In the genomic region with DNA sequence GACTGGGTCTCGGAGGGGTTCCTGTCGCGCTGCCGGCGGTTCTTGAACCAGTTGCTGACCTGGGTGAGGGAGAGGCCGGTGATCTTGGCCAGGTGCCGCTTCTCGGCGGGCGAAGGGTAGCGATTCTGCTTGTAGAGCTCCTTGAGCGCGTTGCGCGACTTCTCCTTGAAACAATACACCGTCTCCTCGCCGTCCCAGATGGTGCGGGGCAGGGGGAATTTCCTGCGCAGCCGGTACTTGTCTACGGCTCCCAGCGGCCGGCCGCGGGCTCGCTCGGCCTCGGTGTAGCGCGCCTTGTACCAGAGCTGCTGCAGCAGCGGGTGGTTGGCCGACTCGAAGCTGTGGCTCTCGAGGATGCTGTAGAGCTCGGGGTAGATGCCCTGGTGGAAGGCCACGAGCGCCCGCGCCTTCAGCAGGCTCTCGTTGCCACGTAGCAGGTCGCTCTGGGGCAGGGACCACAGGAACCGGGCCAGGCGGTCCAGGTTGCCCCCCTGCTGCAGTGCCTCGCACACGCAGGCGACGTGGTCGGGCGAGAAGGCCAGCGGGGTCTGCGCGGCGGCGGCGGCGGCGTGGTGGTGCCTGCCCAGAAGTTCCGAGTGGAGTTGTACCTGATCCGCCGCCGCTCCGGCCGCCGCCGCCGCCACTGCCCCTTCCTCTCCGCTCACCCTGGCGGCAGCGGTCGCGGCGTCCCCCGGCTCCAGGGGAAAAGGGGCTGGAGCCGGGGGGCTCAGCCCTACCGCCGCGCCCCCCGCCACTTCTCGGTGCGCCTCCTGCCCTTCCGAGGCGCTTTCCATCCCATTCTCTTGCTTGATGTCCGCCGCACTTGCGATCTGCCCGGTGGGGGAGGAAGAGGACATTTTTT, we compare ENCODE assay signal across 8 cellular contexts. TPM values are rescaled to one million over a fixed set of nuclear protein-coding genes. Genes with fewer than 3 reads are reported as not detected.
DNase-seq lines count a peak whose midpoint lies in the region; ATAC-seq, FAIRE-seq and TF ChIP-seq lines count a peak whose summit lies in the region.

No MANE protein-coding gene starts in this region.

- peaks cover 55% of the 10 kb centered on the region for H3K79me2 ChIP-seq in SK-N-SH (ENCODE audit: insufficient read depth)

- 1% methylated on average over 22 of the region's 88 CpGs for WGBS in A549 (ENCODE audit: missing lambda C conversion rate)
- WGBS in SK-N-SH (ENCODE audit: low lambda C conversion rate): under 1% methylated on average over 25 of the region's 88 CpGs

- TF ChIP-seq CTCF in A549 (IDR thresholded peaks at IDR 0.05) (no peak), GM12875 (IDR thresholded peaks at IDR 0.05; ENCODE audit: borderline replicate concordance, insufficient read depth, low read depth, low read length) (no peak), SK-N-SH (IDR thresholded peaks at IDR 0.05) (no peak)

- DNase-seq in A549 (ENCODE audit: low read depth in 1 of 2, low spot score in 1 of 2) (peak; percentile 28 to 61), SK-N-SH (peak; percentile 72), T47D (ENCODE audit: low read depth in 1 of 2, low spot score in 1 of 2) (peak; percentile 68 to 76), islet precursor cell (peak; percentile 79)
- DNase-seq in stimulated activated CD4-positive, alpha-beta T cell treated with anti-CD3 and anti-CD28 coated beads, Interleukin-12 subunit alpha, Interleukin-12 subunit beta, amount 100 ng/mL, for 4 hours: peak; percentile 19

- ATAC-seq in A549 (peak; percentile 77 to 78), HG03354 (IDR thresholded peaks at IDR 0.05; ENCODE audit: poor library complexity, severe bottlenecking, unreplicated experiment) (peak; percentile 47), HG02678 (IDR thresholded peaks at IDR 0.05; ENCODE audit: unreplicated experiment) (no peak)

- no peak for TF ChIP-seq RAD21 in A549 (conservative IDR thresholded peaks at IDR 0.05 in 1 of 2, IDR thresholded peaks at IDR 0.05 in 1 of 2)
- no peak for TF ChIP-seq RAD21 in SK-N-SH (IDR thresholded peaks at IDR 0.05; ENCODE audit: low read length)

- H3K4me2 ChIP-seq in A549 (peak overlapping the region; percentile 92), SK-N-SH (peak overlapping the region; percentile 96)

- no peak for TF ChIP-seq POLR2A in A549 (IDR thresholded peaks at IDR 0.05; ENCODE audit: low read length)

- peaks cover 20% of the 10 kb centered on the region for H3F3A ChIP-seq in SK-N-SH (replicated peaks; ENCODE audit: insufficient read depth)

- TF ChIP-seq EP300 in A549 (IDR thresholded peaks at IDR 0.05) (no peak), SK-N-SH (IDR thresholded peaks at IDR 0.05; ENCODE audit: borderline replicate concordance in 1 of 2, low read depth in 1 of 2, low read length in 1 of 2) (no peak)

- peak overlapping the region; percentile 78 for H3K4me3 ChIP-seq in A549
- H3K4me3 ChIP-seq in GM12875 (ENCODE audit: low read depth, low read length): peak overlapping the region; percentile 56
- H3K4me3 ChIP-seq in SK-N-SH (ENCODE audit: low read depth in 2 of 2, low read length in 1 of 2): peak overlapping the region; percentile 82 to 95

- H3K9ac ChIP-seq in SK-N-SH: peak overlapping the region; percentile 89

- in situ Hi-C loops in T47D (cut with HindIII; ENCODE audit: low pct_unique_long_range_greater_than_20kb, low sequenced_read_pairs): no loop called here

- no peaks in the 10 kb centered on the region for H3K9me2 ChIP-seq in SK-N-SH

- peak overlapping the region; percentile 73 to 95 for H3K27ac ChIP-seq in A549
- peak overlapping the region; percentile 16 to 89 for H3K27ac ChIP-seq in SK-N-SH (ENCODE audit: low read depth in 2 of 2, low read length in 1 of 2)

- H2AFZ ChIP-seq in SK-N-SH (ENCODE audit: low read depth): peak overlapping the region; percentile 79; the same call in 1 of the 2 replicates

- H3K9me3 ChIP-seq in A549: no peaks in the 10 kb centered on the region
- no peaks in the 10 kb centered on the region for H3K9me3 ChIP-seq in SK-N-SH

- POLR2A ChIA-PET in A549 (lab: Yijun Ruan, JAX): interaction anchor here (0.6 to 1.1 kb wide), 4 partner anchors 9 to 258 kb away, joined by 3 to 4 read pairs (median 4); partner anchors contain the start of genes SIX1, SLC38A6 and TRMT5
- POLR2A ChIA-PET in SK-N-SH (lab: Yijun Ruan, JAX): no interaction called here

- H3K27me3 ChIP-seq in SK-N-SH (ENCODE audit: insufficient read depth): no peaks in the 10 kb centered on the region

- peaks cover 22% of the 10 kb centered on the region; the same call in 1 of the 2 replicates for H4K20me1 ChIP-seq in SK-N-SH (ENCODE audit: insufficient read depth)

- peaks cover 16 to 17% of the 10 kb centered on the region in 2 experiments for H3K36me3 ChIP-seq in SK-N-SH (replicated peaks in 1 of 2; ENCODE audit: control insufficient read depth in 1 of 2, insufficient read depth in 2 of 2, low read length in 1 of 2)

- peaks cover 3% of the 10 kb centered on the region; the same call in 1 of the 3 replicates for H3K4me1 ChIP-seq in A549
- peaks cover 10 to 15% of the 10 kb centered on the region in 2 experiments; a peak in 3 of 4 replicates for H3K4me1 ChIP-seq in SK-N-SH (ENCODE audit: control insufficient read depth in 1 of 2, insufficient read depth in 2 of 2, low read depth in 1 of 2, low read length in 1 of 2)

- CTCF ChIA-PET in A549 (lab: Yijun Ruan, JAX): interaction anchor here (0.6 to 1.4 kb wide), 5 partner anchors 37 to 462 kb away, joined by 3 to 5 read pairs (median 3); no protein-coding TSS in a partner anchor
- CTCF ChIA-PET in SK-N-SH (lab: Yijun Ruan, JAX): interaction anchor here (0.8 to 1.3 kb wide), 3 partner anchors 9 to 98 kb away, joined by 3 read pairs; no protein-coding TSS in a partner anchor

- FAIRE-seq in A549 (lab: Jason Lieb, UNC): no peak

TF ChIP-seq in A549, 52 proteins besides CTCF, POLR2A, EP300 and RAD21 (continues in another document):
- no peak for TF ChIP-seq JUNB (IDR thresholded peaks at IDR 0.05)
- TF ChIP-seq SMC3 (IDR thresholded peaks at IDR 0.05): 0 out of 3 replicates have a peak, but pooled peaks have one; percentile 10
- TF ChIP-seq, protein P1, sequence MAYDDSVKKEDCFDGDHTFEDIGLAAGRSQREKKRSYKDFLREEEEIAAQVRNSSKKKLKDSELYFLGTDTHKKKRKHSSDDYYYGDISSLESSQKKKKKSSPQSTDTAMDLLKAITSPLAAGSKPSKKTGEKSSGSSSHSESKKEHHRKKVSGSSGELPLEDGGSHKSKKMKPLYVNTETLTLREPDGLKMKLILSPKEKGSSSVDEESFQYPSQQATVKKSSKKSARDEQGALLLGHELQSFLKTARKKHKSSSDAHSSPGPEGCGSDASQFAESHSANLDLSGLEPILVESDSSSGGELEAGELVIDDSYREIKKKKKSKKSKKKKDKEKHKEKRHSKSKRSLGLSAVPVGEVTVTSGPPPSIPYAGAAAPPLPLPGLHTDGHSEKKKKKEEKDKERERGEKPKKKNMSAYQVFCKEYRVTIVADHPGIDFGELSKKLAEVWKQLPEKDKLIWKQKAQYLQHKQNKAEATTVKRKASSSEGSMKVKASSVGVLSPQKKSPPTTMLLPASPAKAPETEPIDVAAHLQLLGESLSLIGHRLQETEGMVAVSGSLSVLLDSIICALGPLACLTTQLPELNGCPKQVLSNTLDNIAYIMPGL (CRISPR knock-in tag; IDR thresholded peaks at IDR 0.05; ENCODE audit: borderline replicate concordance): no peak
- peak; percentile 61 for TF ChIP-seq MAX (IDR thresholded peaks at IDR 0.05)

TF ChIP-seq in SK-N-SH, 30 proteins besides CTCF, POLR2A, EP300 and RAD21:
- 0 out of 2 replicates have a peak, but pooled peaks have one; percentile 13 for TF ChIP-seq POLR2AphosphoS5 (IDR thresholded peaks at IDR 0.05; ENCODE audit: low read depth, low read length)
- TF ChIP-seq RXRA (IDR thresholded peaks at IDR 0.05; ENCODE audit: borderline replicate concordance, low read depth): no peak
- TF ChIP-seq YY1 (IDR thresholded peaks at IDR 0.05; ENCODE audit: low read depth): no peak

RNA-seq across cellular contexts. Expression of gene SIX4, which starts 0.7 kb away (rescaled TPM):
- polyA plus RNA-seq in A549 (2011; rRNA removed) (1.8 and 4.0 TPM in 2 replicates), A549 (2017; fragmentation: RNase III; extraction: RNeasy Plus Mini Kit Qiagen cat#74134 plus additional on column Dnase treatment) (2.2 to 2.3 TPM (median 2.3 TPM) in 3 replicates), SK-N-SH (2012; rRNA removed) (3.3 and 4.3 TPM in 2 replicates)
- 0.63 and 1.0 TPM in 2 replicates for polyA plus RNA-seq in A549 (2012; cell fraction: cytosol; rRNA removed)
- 0.75 and 0.91 TPM in 2 replicates for polyA plus RNA-seq in A549 (2012; cell fraction: nucleus; rRNA removed)
- polyA minus RNA-seq in A549 (2011; rRNA and poly(A)+ RNA removed): 5.7 TPM in 2 replicates
- polyA plus RNA-seq in SK-N-SH (2012; cell fraction: cytosol; rRNA removed): 4.1 TPM in 2 replicates
- polyA plus RNA-seq in SK-N-SH (2012; cell fraction: nucleus; rRNA removed): 4.2 and 5.9 TPM in 2 replicates

RNA-seq across cellular contexts. Expression of gene MNAT1, which starts 11.1 kb away (rescaled TPM):
- polyA plus RNA-seq in A549 (2011; rRNA removed): 69.2 and 78.1 TPM in 2 replicates
- polyA plus RNA-seq in A549 (2012; cell fraction: cytosol; rRNA removed): 26.5 and 29.0 TPM in 2 replicates
- 10.5 and 11.0 TPM in 2 replicates for polyA plus RNA-seq in A549 (2012; cell fraction: nucleus; rRNA removed)
- 42.7 to 50.9 TPM (median 42.7 TPM) in 3 replicates for polyA plus RNA-seq in A549 (2017; fragmentation: RNase III; extraction: RNeasy Plus Mini Kit Qiagen cat#74134 plus additional on column Dnase treatment)
- polyA minus RNA-seq in A549 (2011; rRNA and poly(A)+ RNA removed): 24.3 and 40.6 TPM in 2 replicates
- 38.9 and 46.7 TPM in 2 replicates for polyA plus RNA-seq in SK-N-SH (2012; rRNA removed)
- polyA plus RNA-seq in SK-N-SH (2012; cell fraction: cytosol; rRNA removed): 51.2 and 58.0 TPM in 2 replicates
- polyA plus RNA-seq in SK-N-SH (2012; cell fraction: nucleus; rRNA removed): 19.0 and 33.0 TPM in 2 replicates

Comparison
In these comparisons a context has a peak if more than half of its experiments do, and no peak if none do; other contexts are left out.
1. DNase-seq: peak in every context shown above with its lines; median percentile 79 in islet precursor cell; 72 in SK-N-SH; 72 in T47D; 44 in A549; 19 in stimulated activated CD4-positive, alpha-beta T cell treated with anti-CD3 and anti-CD28 coated beads, Interleukin-12 subunit alpha, Interleukin-12 subunit beta, amount 100 ng/mL, for 4 hours.
2. Of the 12 proteins assayed by ChIP-seq in both A549 and SK-N-SH: peak only in A549: MAX and SMC3; only in SK-N-SH: none; in both: none; in neither: 10.